20 cellular contexts compared by ENCODE assay signal in the genomic region with DNA sequence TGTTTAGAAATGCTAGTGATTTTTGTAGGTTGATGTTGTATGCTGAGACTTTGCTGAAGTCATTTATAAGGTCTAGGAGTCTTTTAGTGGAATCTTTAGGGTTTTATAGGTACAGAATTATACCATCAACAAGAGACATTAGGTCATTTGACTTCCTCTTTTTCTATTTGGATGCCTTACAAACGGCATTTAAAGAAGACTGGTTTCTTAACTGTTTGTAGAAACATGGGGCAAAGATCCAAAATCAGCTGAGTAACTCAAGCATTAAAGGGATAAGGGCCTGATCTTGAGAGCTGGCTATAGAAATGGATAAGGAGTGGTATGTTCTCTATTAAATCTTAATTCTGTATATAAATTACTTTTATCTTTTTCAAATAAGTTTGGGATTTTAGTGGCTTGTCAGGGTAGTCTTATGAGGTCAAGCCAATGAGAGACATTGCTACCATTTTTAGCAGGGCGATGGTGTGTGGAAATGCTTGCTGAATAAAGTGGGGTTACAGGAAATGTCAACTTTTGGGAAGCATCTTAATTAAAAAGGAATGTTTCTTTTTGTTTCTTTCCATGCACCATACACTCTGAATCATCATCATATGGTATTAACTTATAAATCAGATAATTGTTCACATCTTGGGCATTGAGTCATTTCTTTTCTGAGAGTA.
A peak's percentile ranks its signal among the peaks of the same experiment; 100 is the strongest.
DNase-seq lines count a peak whose midpoint lies in the region; ATAC-seq and TF ChIP-seq lines count a peak whose summit lies in the region.
"Had no signal": no experiment of that assay in that cellular context is flagged by ENCODE, and none has a peak within 500 bp of the region (broad histone marks: within the 10 kb centered on the region; RNA-seq: fewer than 3 reads in every experiment).

No MANE protein-coding gene starts in this region.

- in situ Hi-C loops in astrocyte of the spinal cord (cut with HindIII; ENCODE audit: low sequenced_read_pairs), result no loop called here

- H3K9me3 ChIP-seq in mesenchymal stem cell (ENCODE audit: control insufficient read depth, low read length), result no peaks in the 10 kb centered on the region
- no peaks in the 10 kb centered on the region for H3K9me3 ChIP-seq in prostate gland
- H3K9me3 ChIP-seq: heart right ventricle had no signal

- no peak overlapping the region for H3K23ac ChIP-seq in mesenchymal stem cell (ENCODE audit: low read length in 2 of 2)

- intact Hi-C loops in prostate gland (cut with DNase I), result no loop called here

- no peak for ATAC-seq in HG03175 (IDR thresholded peaks at IDR 0.05; ENCODE audit: unreplicated experiment)
- ATAC-seq: heart right ventricle had no signal

- no peak overlapping the region for H2BK5ac ChIP-seq in mesenchymal stem cell (ENCODE audit: low read depth, low read length, poor library complexity, severe bottlenecking)

- no peak overlapping the region for H4K91ac ChIP-seq in mesenchymal stem cell (ENCODE audit: low read length)

- no peak overlapping the region for H2AK5ac ChIP-seq in mesenchymal stem cell (ENCODE audit: low read length, severe bottlenecking)

- H3K36me3 ChIP-seq in mesenchymal stem cell (ENCODE audit: control insufficient read depth in 1 of 2, insufficient read depth in 2 of 2, low read depth in 1 of 2, low read length in 2 of 2), result no peaks in the 10 kb centered on the region
- H3K36me3 ChIP-seq in prostate gland, result no peaks in the 10 kb centered on the region
- H3K36me3 ChIP-seq: brain microvascular endothelial cell, heart right ventricle, neural progenitor cell had no signal

- H3K4me1 ChIP-seq in mesenchymal stem cell (ENCODE audit: control insufficient read depth, insufficient read depth, low read depth, low read length), result no peaks in the 10 kb centered on the region
- H3K4me1 ChIP-seq in prostate gland (replicated peaks), result no peaks in the 10 kb centered on the region
- H3K4me1 ChIP-seq: heart right ventricle, neural progenitor cell had no signal

- DNase-seq in SIG-M5 treated with dmso at 0.1 percent for 504 hours (lab: John Stamatoyannopoulos, UW; ENCODE audit: unreplicated experiment), result peak; percentile 17
- no peak for DNase-seq in SIG-M5 (lab: John Stamatoyannopoulos, UW)
- peak; percentile 35 to 49 for DNase-seq in Kasumi-1 (lab: John Stamatoyannopoulos, UW)
- peak; percentile 43 for DNase-seq in astrocyte of the spinal cord (ENCODE audit: low read depth, low spot score)
- no peak for DNase-seq in mesenchymal stem cell
- no peak for DNase-seq in DMS53 (lab: John Stamatoyannopoulos, UW)
- no peak for DNase-seq in prostate gland (ENCODE audit: low spot score)
- DNase-seq: activated CD4-positive, alpha-beta T cell treated with anti-CD3 and anti-CD28 coated beads, Interleukin-2, amount 10 ng/mL, durations not matched to agents 7 days and 5 days; activated CD8-positive, alpha-beta memory T cell treated with anti-CD3 and anti-CD28 coated beads, Interleukin-2, amount 50 U/mL, for 48 hours; activated naive CD8-positive, alpha-beta T cell treated with anti-CD3 and anti-CD28 coated beads for 36 hours; brain microvascular endothelial cell; cortex of kidney; EL; heart right ventricle; MV-4-11; NCI-H1694 treated with DMSO at 0.1 percent for 48 hours; Right ventricle myocardium superior; T-helper 1 cell had no signal

- no peak overlapping the region for H3K4me3 ChIP-seq in astrocyte of the spinal cord (ENCODE audit: low read depth, low read length)
- peak overlapping the region in 1 of 2 experiments; percentile 17 for H3K4me3 ChIP-seq in mesenchymal stem cell (ENCODE audit: insufficient read depth in 1 of 2, low read depth in 1 of 2, low read length in 2 of 2)
- H3K4me3 ChIP-seq in prostate gland, result no peak overlapping the region
- H3K4me3 ChIP-seq: heart right ventricle, neural progenitor cell had no signal

- no peak for TF ChIP-seq POLR2A in prostate gland (IDR thresholded peaks at IDR 0.05)

- no peak overlapping the region for H2BK15ac ChIP-seq in mesenchymal stem cell (ENCODE audit: low read depth, poor library complexity, severe bottlenecking)

- no peak overlapping the region for H4K8ac ChIP-seq in mesenchymal stem cell (ENCODE audit: low read length)

- no peaks in the 10 kb centered on the region for H3K27me3 ChIP-seq in mesenchymal stem cell (ENCODE audit: control insufficient read depth in 1 of 2, insufficient read depth in 1 of 2, low read length in 2 of 2)
- no peaks in the 10 kb centered on the region for H3K27me3 ChIP-seq in prostate gland (replicated peaks; ENCODE audit: insufficient read depth)
- H3K27me3 ChIP-seq: brain microvascular endothelial cell, heart right ventricle, neural progenitor cell had no signal

- no peak overlapping the region for H2BK120ac ChIP-seq in mesenchymal stem cell (ENCODE audit: low read depth, low read length)

- H2AFZ ChIP-seq in mesenchymal stem cell (ENCODE audit: low read depth, low read length), result no peak overlapping the region
- H2AFZ ChIP-seq: neural progenitor cell had no signal

- peak overlapping the region; percentile 40 for H3K9ac ChIP-seq in mesenchymal stem cell (ENCODE audit: low read length)
- H3K9ac ChIP-seq: neural progenitor cell had no signal

- H3K14ac ChIP-seq in mesenchymal stem cell (ENCODE audit: low read length in 2 of 2), result no peak overlapping the region

- no peak for TF ChIP-seq CTCF in astrocyte of the spinal cord (IDR thresholded peaks at IDR 0.05; ENCODE audit: low read depth, low read length)
- no peak for TF ChIP-seq CTCF in prostate gland (IDR thresholded peaks at IDR 0.05)

- H3K79me1 ChIP-seq in mesenchymal stem cell (replicated peaks; ENCODE audit: low read length, poor library complexity, severe bottlenecking), result no peaks in the 10 kb centered on the region

- no peak overlapping the region for H3K4ac ChIP-seq in mesenchymal stem cell (ENCODE audit: low read depth in 1 of 2, low read length in 2 of 2)

- no peak overlapping the region for H3K18ac ChIP-seq in mesenchymal stem cell (ENCODE audit: low read depth in 1 of 2, low read length in 2 of 2)

- 86% methylated on average over 2 of the region's 2 CpGs for WGBS in mesenchymal stem cell
- 50% methylated on average over 2 of the region's 2 CpGs for WGBS in prostate gland

- H3K4me2 ChIP-seq in mesenchymal stem cell (ENCODE audit: low read length, poor library complexity, severe bottlenecking), result no peak overlapping the region
- H3K4me2 ChIP-seq: neural progenitor cell had no signal

- H2BK12ac ChIP-seq in mesenchymal stem cell (ENCODE audit: low read length in 2 of 2), result no peak overlapping the region

- H3K27ac ChIP-seq in mesenchymal stem cell (ENCODE audit: low read length, poor library complexity, severe bottlenecking) (no peak overlapping the region), prostate gland (no peak overlapping the region)
- H3K27ac ChIP-seq: brain microvascular endothelial cell, heart right ventricle, neural progenitor cell had no signal

Comparison
In these comparisons a context has a peak if more than half of its experiments do, and no peak if none do; other contexts are left out.
1. DNase-seq: peak in SIG-M5 treated with dmso at 0.1 percent for 504 hours (single experiment), Kasumi-1 (2 of 2) and astrocyte of the spinal cord (single experiment); none in SIG-M5 (single experiment), mesenchymal stem cell (single experiment), DMS53 (single experiment) and prostate gland (single experiment).